8 cellular contexts compared by ENCODE assay signal in the genomic region with DNA sequence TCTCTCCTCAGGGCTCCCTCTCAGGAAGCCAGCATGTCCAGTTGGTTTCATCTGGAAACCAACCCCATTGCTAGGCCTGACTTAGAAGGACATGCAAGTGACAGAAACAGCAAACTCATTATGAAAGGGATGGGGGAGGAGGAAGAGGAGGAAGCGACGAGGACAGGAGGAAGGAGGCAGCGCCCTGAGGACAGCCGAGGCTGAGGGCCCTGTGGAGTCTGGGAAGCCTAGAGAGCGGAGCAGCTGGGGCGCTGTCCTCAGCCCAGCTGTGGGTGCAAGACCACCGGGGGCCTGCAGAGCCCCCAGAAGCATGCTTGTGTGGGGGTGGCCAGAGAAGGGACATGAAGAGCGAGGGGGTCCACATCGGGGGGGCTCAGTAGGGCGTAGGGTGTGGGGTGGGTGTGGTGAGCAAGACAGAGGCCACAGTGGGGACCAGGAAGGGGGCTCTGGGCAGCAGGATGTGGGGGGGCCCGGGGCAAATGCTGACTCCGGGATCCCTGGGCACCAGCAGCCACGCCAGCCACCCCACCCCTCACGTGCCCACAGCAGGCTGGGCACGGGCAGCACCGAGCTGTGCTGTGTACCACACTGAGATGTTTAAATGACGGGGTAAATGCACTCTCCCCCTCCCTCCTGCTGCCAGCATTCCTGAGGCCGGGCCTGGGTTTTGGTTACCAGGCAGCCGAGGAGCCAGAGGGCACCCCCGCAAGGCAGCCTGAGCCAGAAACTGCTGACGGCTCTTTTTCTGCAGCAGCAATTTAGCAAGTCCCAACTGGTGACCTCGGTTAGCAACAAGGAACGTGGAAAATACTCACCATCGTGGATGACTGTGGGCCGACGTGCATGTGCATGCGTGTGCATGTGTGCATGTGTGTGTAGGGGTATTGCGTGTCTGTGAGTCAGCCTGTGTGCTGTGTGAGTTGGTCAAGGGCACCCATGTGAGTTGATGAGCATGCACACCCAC.
A peak's percentile ranks its signal among the peaks of the same experiment; 100 is the strongest.
DNase-seq lines count a peak whose midpoint lies in the region; ATAC-seq and TF ChIP-seq lines count a peak whose summit lies in the region.
"Had no signal": no experiment of that assay in that cellular context is flagged by ENCODE, and none has a peak within 500 bp of the region (broad histone marks: within the 10 kb centered on the region; RNA-seq: fewer than 3 reads in every experiment).

No MANE protein-coding gene starts in this region.

- DNase-seq in MG63 (peak; percentile 15), adipocyte (ENCODE audit: low read depth) (peak; percentile 61), iris pigment epithelial cell (ENCODE audit: low read depth) (peak; percentile 28), thyroid gland (peak; percentile 49 to 58), NCI-H2227 (lab: John Stamatoyannopoulos, UW; ENCODE audit: unreplicated experiment) (no peak)
- no peak for DNase-seq in activated CD4-positive, alpha-beta T cell treated with anti-CD3 and anti-CD28 coated beads, Interleukin-2, amount 10 ng/mL, durations not matched to agents 24 days and 14 days
- DNase-seq: stimulated activated CD4-positive, alpha-beta T cell treated with anti-CD3 and anti-CD28 coated beads, Interleukin-12 subunit alpha, Interleukin-12 subunit beta, amount 100 ng/mL, for 4 hours had no signal

- H3K4me3 ChIP-seq in MG63 (no peak overlapping the region), adipocyte (ENCODE audit: low read length) (no peak overlapping the region), thyroid gland (replicated peaks in 1 of 3) (no peak overlapping the region)

- no peak overlapping the region for H3K9ac ChIP-seq in adipocyte (ENCODE audit: low read length)

- no peaks in the 10 kb centered on the region for H3K36me3 ChIP-seq in MG63
- no peaks in the 10 kb centered on the region for H3K36me3 ChIP-seq in adipocyte (ENCODE audit: control insufficient read depth, insufficient read depth, low read length, severe bottlenecking)
- no peaks in the 10 kb centered on the region for H3K36me3 ChIP-seq in thyroid gland

- H3K27ac Mint-ChIP-seq in activated CD4-positive, alpha-beta T cell treated with anti-CD3 and anti-CD28 coated beads, Interleukin-2, amount 10 ng/mL, durations not matched to agents 24 days and 14 days: no peak overlapping the region

- H3K27me3 ChIP-seq in MG63 (no peaks in the 10 kb centered on the region), adipocyte (replicated peaks; ENCODE audit: control insufficient read depth, insufficient read depth, low read length) (no peaks in the 10 kb centered on the region), thyroid gland (no peaks in the 10 kb centered on the region)

- H3K4me1 Mint-ChIP-seq in activated CD4-positive, alpha-beta T cell treated with anti-CD3 and anti-CD28 coated beads, Interleukin-2, amount 10 ng/mL, durations not matched to agents 24 days and 14 days: peaks cover 7% of the 10 kb centered on the region

- TF ChIP-seq CTCF in thyroid gland (IDR thresholded peaks at IDR 0.05): no peak

- H3K9me3 Mint-ChIP-seq in activated CD4-positive, alpha-beta T cell treated with anti-CD3 and anti-CD28 coated beads, Interleukin-2, amount 10 ng/mL, durations not matched to agents 24 days and 14 days: peaks cover 5% of the 10 kb centered on the region

- no peak overlapping the region for H3K27ac ChIP-seq in thyroid gland

- no peak for ATAC-seq in HG03342 (IDR thresholded peaks at IDR 0.05; ENCODE audit: unreplicated experiment)

- H3K4me3 Mint-ChIP-seq in activated CD4-positive, alpha-beta T cell treated with anti-CD3 and anti-CD28 coated beads, Interleukin-2, amount 10 ng/mL, durations not matched to agents 24 days and 14 days: no peak overlapping the region

- H3K4me1 ChIP-seq in adipocyte (ENCODE audit: control insufficient read depth, insufficient read depth, low read length): peaks cover 3% of the 10 kb centered on the region
- peaks cover 4 to 6% of the 10 kb centered on the region in 2 donors for H3K4me1 ChIP-seq in thyroid gland

- intact Hi-C loops in thyroid gland (cut with DNase I): no loop called here
- intact Hi-C loops in activated CD4-positive, alpha-beta T cell treated with anti-CD3 and anti-CD28 coated beads, Interleukin-2, amount 10 ng/mL, durations not matched to agents 24 days and 14 days (cut with micrococcal nuclease): no loop called here

- 59 to 68% methylated on average over 14 to 25 of the region's 28 CpGs for WGBS in thyroid gland, 2 donors

- H3K36me3 Mint-ChIP-seq in activated CD4-positive, alpha-beta T cell treated with anti-CD3 and anti-CD28 coated beads, Interleukin-2, amount 10 ng/mL, durations not matched to agents 24 days and 14 days (ENCODE audit: low read depth): no peaks in the 10 kb centered on the region

- TF ChIP-seq POLR2A in thyroid gland (IDR thresholded peaks at IDR 0.05): no peak

- H3K27me3 Mint-ChIP-seq in activated CD4-positive, alpha-beta T cell treated with anti-CD3 and anti-CD28 coated beads, Interleukin-2, amount 10 ng/mL, durations not matched to agents 24 days and 14 days: peaks cover 2% of the 10 kb centered on the region

- H3K9me3 ChIP-seq in MG63 (peaks cover 2% of the 10 kb centered on the region; the same call in 1 of the 2 replicates), adipocyte (ENCODE audit: control insufficient read depth, low read length) (peaks cover 9% of the 10 kb centered on the region), thyroid gland (no peaks in the 10 kb centered on the region)

Comparison
In these comparisons a context has a peak if more than half of its experiments do, and no peak if none do; other contexts are left out.
1. DNase-seq: peak in MG63 (single experiment), adipocyte (single experiment), iris pigment epithelial cell (single experiment) and thyroid gland (2 of 2); none in NCI-H2227 (single experiment) and activated CD4-positive, alpha-beta T cell treated with anti-CD3 and anti-CD28 coated beads, Interleukin-2, amount 10 ng/mL, durations not matched to agents 24 days and 14 days (single experiment).